1 cellular context compared by ENCODE assay signal in the genomic region with DNA sequence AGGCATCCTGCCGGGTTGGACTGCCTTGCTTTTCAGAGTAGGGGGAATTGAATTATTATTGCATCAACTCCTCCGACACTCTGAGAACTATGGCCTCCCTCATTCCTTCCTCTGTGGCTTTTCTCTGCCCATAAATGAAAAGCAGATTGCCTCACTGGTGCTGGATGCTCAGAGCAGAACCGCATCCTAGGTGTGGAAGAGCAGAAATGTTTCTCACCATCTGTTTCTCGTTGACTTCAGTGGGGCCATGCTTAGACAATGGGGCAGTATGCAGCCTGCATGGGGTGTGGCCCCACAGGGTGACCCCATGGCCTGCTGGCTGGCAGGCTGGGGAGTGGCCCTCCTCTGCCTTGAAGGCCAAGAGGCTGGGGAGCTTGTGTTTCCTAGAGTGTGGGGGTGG.
TF ChIP-seq lines count a peak whose summit lies in the region.

No MANE protein-coding gene starts in this region.

TF ChIP-seq in H1, 55 proteins besides CTCF, POLR2A, EP300 and RAD21:
- TF ChIP-seq SP4 (IDR thresholded peaks at IDR 0.05; ENCODE audit: low read length) (no peak), ASH2L (IDR thresholded peaks at IDR 0.05; ENCODE audit: low read length) (no peak), SIRT6 (IDR thresholded peaks at IDR 0.05; ENCODE audit: low read length) (no peak), KDM1A (IDR thresholded peaks at IDR 0.05; ENCODE audit: borderline replicate concordance, low read length) (no peak), TEAD4 (IDR thresholded peaks at IDR 0.05; ENCODE audit: low read depth, low read length) (no peak), BRCA1 (IDR thresholded peaks at IDR 0.05; ENCODE audit: low read depth, low read length) (no peak), ZNF274 (IDR thresholded peaks at IDR 0.05; ENCODE audit: borderline replicate concordance, extremely low read depth, low read length) (no peak), HDAC2 (IDR thresholded peaks at IDR 0.05; ENCODE audit: borderline replicate concordance in 1 of 2, low read depth in 2 of 2, low read length in 2 of 2) (no peak), CEBPB (IDR thresholded peaks at IDR 0.05; ENCODE audit: low read depth, low read length) (no peak), USF2 (IDR thresholded peaks at IDR 0.05; ENCODE audit: low read length) (no peak), BCL11A (IDR thresholded peaks at IDR 0.05; ENCODE audit: low read depth in 2 of 2, low read length in 2 of 2) (no peak), YY1 (IDR thresholded peaks at IDR 0.05; ENCODE audit: low read depth, low read length) (no peak), MAFK (IDR thresholded peaks at IDR 0.05; ENCODE audit: low read depth, low read length) (no peak), KDM4A (IDR thresholded peaks at IDR 0.05; ENCODE audit: low read depth, low read length, severe bottlenecking) (no peak)
- TF ChIP-seq, protein P1, sequence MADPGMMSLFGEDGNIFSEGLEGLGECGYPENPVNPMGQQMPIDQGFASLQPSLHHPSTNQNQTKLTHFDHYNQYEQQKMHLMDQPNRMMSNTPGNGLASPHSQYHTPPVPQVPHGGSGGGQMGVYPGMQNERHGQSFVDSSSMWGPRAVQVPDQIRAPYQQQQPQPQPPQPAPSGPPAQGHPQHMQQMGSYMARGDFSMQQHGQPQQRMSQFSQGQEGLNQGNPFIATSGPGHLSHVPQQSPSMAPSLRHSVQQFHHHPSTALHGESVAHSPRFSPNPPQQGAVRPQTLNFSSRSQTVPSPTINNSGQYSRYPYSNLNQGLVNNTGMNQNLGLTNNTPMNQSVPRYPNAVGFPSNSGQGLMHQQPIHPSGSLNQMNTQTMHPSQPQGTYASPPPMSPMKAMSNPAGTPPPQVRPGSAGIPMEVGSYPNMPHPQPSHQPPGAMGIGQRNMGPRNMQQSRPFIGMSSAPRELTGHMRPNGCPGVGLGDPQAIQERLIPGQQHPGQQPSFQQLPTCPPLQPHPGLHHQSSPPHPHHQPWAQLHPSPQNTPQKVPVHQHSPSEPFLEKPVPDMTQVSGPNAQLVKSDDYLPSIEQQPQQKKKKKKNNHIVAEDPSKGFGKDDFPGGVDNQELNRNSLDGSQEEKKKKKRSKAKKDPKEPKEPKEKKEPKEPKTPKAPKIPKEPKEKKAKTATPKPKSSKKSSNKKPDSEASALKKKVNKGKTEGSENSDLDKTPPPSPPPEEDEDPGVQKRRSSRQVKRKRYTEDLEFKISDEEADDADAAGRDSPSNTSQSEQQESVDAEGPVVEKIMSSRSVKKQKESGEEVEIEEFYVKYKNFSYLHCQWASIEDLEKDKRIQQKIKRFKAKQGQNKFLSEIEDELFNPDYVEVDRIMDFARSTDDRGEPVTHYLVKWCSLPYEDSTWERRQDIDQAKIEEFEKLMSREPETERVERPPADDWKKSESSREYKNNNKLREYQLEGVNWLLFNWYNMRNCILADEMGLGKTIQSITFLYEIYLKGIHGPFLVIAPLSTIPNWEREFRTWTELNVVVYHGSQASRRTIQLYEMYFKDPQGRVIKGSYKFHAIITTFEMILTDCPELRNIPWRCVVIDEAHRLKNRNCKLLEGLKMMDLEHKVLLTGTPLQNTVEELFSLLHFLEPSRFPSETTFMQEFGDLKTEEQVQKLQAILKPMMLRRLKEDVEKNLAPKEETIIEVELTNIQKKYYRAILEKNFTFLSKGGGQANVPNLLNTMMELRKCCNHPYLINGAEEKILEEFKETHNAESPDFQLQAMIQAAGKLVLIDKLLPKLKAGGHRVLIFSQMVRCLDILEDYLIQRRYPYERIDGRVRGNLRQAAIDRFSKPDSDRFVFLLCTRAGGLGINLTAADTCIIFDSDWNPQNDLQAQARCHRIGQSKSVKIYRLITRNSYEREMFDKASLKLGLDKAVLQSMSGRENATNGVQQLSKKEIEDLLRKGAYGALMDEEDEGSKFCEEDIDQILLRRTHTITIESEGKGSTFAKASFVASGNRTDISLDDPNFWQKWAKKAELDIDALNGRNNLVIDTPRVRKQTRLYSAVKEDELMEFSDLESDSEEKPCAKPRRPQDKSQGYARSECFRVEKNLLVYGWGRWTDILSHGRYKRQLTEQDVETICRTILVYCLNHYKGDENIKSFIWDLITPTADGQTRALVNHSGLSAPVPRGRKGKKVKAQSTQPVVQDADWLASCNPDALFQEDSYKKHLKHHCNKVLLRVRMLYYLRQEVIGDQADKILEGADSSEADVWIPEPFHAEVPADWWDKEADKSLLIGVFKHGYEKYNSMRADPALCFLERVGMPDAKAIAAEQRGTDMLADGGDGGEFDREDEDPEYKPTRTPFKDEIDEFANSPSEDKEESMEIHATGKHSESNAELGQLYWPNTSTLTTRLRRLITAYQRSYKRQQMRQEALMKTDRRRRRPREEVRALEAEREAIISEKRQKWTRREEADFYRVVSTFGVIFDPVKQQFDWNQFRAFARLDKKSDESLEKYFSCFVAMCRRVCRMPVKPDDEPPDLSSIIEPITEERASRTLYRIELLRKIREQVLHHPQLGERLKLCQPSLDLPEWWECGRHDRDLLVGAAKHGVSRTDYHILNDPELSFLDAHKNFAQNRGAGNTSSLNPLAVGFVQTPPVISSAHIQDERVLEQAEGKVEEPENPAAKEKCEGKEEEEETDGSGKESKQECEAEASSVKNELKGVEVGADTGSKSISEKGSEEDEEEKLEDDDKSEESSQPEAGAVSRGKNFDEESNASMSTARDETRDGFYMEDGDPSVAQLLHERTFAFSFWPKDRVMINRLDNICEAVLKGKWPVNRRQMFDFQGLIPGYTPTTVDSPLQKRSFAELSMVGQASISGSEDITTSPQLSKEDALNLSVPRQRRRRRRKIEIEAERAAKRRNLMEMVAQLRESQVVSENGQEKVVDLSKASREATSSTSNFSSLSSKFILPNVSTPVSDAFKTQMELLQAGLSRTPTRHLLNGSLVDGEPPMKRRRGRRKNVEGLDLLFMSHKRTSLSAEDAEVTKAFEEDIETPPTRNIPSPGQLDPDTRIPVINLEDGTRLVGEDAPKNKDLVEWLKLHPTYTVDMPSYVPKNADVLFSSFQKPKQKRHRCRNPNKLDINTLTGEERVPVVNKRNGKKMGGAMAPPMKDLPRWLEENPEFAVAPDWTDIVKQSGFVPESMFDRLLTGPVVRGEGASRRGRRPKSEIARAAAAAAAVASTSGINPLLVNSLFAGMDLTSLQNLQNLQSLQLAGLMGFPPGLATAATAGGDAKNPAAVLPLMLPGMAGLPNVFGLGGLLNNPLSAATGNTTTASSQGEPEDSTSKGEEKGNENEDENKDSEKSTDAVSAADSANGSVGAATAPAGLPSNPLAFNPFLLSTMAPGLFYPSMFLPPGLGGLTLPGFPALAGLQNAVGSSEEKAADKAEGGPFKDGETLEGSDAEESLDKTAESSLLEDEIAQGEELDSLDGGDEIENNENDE (IDR thresholded peaks at IDR 0.05; ENCODE audit: insufficient replicate concordance, low read length), result no peak
TF ChIP-seq in H1: peak in this region for 0.
